ENCODE assay signal across 1 cellular context in the genomic region with DNA sequence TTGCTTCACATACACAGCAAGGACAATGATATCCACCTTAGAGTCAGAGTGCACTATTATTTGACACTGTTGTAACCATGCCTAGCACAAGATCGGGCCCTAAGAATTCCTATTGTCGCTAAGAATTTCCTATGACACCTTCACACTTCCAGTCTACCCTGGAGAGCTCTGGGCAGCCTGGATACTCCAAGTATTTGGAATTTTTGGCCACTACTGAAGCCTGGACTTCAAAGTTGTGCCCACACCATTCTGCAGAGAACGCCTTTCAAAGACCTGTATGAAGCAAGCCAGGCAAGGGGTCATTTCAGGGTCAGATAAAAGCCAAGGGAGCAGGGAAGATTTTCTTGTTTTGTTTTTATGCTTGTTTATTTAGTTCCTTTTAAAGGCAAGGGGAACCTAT.
TF ChIP-seq lines count a peak whose summit lies in the region.

No MANE protein-coding gene starts in this region.

TF ChIP-seq in H1, 55 proteins besides CTCF, POLR2A, EP300 and RAD21:
- no peak for TF ChIP-seq E2F6 (IDR thresholded peaks at IDR 0.05)
- TF ChIP-seq TAF7 (optimal IDR thresholded peaks at IDR 0.05; ENCODE audit: borderline replicate concordance, low read depth, low read length), result no peak
- TF ChIP-seq EGR1 (IDR thresholded peaks at IDR 0.05; ENCODE audit: borderline replicate concordance, low read depth, low read length), result no peak
- TF ChIP-seq EZH2 (IDR thresholded peaks at IDR 0.05; ENCODE audit: low read depth, low read length, severe bottlenecking), result no peak
- TF ChIP-seq SP2 (IDR thresholded peaks at IDR 0.05; ENCODE audit: low read length), result no peak
- no peak for TF ChIP-seq BCL11A (IDR thresholded peaks at IDR 0.05; ENCODE audit: low read depth in 2 of 2, low read length in 2 of 2)
